In the genomic region with DNA sequence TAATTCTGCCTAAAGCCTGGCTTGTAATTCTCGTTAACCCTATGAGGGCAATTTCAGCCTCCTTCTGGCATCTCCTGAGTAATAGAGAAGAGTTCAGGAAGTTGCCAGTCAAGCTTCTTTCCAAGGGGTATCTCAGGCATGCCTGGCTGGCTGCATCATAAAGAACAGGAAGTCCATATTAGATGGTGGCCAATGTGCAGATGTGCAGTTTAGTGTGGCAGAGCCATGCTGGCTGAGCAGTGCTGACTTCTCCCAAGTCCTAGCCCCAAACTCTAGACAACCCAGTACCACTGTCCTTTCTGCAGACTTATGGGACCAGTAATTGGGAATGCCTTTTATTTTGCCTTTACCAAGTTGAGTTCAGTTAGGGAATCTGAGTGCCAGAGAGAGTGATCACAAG, we compare ENCODE assay signal across 18 cellular contexts.
DNase-seq lines count a peak whose midpoint lies in the region; ATAC-seq and TF ChIP-seq lines count a peak whose summit lies in the region.
"Had no signal": no experiment of that assay in that cellular context is flagged by ENCODE, and none has a peak within 500 bp of the region (broad histone marks: within the 10 kb centered on the region; RNA-seq: fewer than 3 reads in every experiment).

No MANE protein-coding gene starts in this region.

- H3K27ac Mint-ChIP-seq in WTC11: peak overlapping the region; percentile 76; the same call in 1 of the 2 replicates
- no peak overlapping the region for H3K27ac Mint-ChIP-seq in natural killer cell treated with Interleukin-12 subunit alpha and Interleukin-12 subunit beta and Interleukin-15 and Interleukin-18, amount 100 ng/mL, for 72 hours
- H3K27ac Mint-ChIP-seq: B cell; CD4-positive, CD25-positive, alpha-beta regulatory T cell; CD8-positive, alpha-beta T cell; HFFc6 had no signal

- 60% methylated on average over 1 of the region's 1 CpG for WGBS in right cardiac atrium

- no peak overlapping the region for H3K4me3 ChIP-seq in left ventricle myocardium inferior
- H3K4me3 ChIP-seq in right cardiac atrium (ENCODE audit: low read length): no peak overlapping the region
- H3K4me3 ChIP-seq: BLaER1, HAP-1 had no signal

- intact Hi-C loops in Right ventricle myocardium superior (cut with DNase I): no loop called here
- intact Hi-C loops in left cardiac atrium (cut with DNase I): no loop called here
- intact Hi-C loops in left ventricle myocardium inferior (cut with micrococcal nuclease): no loop called here
- intact Hi-C loops in right cardiac atrium (cut with DNase I): no loop called here

- DNase-seq in Right ventricle myocardium superior (no peak), left cardiac atrium (no peak), left ventricle myocardium inferior (no peak), right cardiac atrium (no peak), WTC11 (ENCODE audit: low spot score) (no peak)
- no peak for DNase-seq in natural killer cell treated with Interleukin-12 subunit alpha and Interleukin-12 subunit beta and Interleukin-15 and Interleukin-18, amount 100 ng/mL, for 72 hours (ENCODE audit: low spot score)
- DNase-seq: Caco-2; CD4-positive, CD25-positive, alpha-beta regulatory T cell; CD8-positive, alpha-beta T cell; DMS153; DND-41; HFFc6 had no signal

- no peaks in the 10 kb centered on the region for H3K27me3 Mint-ChIP-seq in WTC11 (ENCODE audit: low read depth)
- no peaks in the 10 kb centered on the region for H3K27me3 Mint-ChIP-seq in natural killer cell treated with Interleukin-12 subunit alpha and Interleukin-12 subunit beta and Interleukin-15 and Interleukin-18, amount 100 ng/mL, for 72 hours
- H3K27me3 Mint-ChIP-seq: B cell; CD4-positive, CD25-positive, alpha-beta regulatory T cell had no signal

- H3K36me3 Mint-ChIP-seq in WTC11: peaks cover 35% of the 10 kb centered on the region
- H3K36me3 Mint-ChIP-seq in natural killer cell treated with Interleukin-12 subunit alpha and Interleukin-12 subunit beta and Interleukin-15 and Interleukin-18, amount 100 ng/mL, for 72 hours: peaks cover 4% of the 10 kb centered on the region
- H3K36me3 Mint-ChIP-seq: CD4-positive, CD25-positive, alpha-beta regulatory T cell; CD8-positive, alpha-beta T cell had no signal

- POLR2A ChIA-PET in WTC11 (lab: Charles Lee): no interaction called here

- ATAC-seq in Right ventricle myocardium superior (ENCODE audit: poor library complexity) (peak; percentile 31), left cardiac atrium (no peak), right cardiac atrium (no peak), WTC11 (no peak), HG02981 (IDR thresholded peaks at IDR 0.05; ENCODE audit: unreplicated experiment) (no peak)
- ATAC-seq in natural killer cell treated with Interleukin-12 subunit alpha and Interleukin-12 subunit beta and Interleukin-15 and Interleukin-18, amount 100 ng/mL, for 72 hours: no peak
- ATAC-seq: CD8-positive, alpha-beta T cell had no signal

- CTCF ChIA-PET in WTC11 (lab: Charles Lee): no interaction called here

- H3K4me1 ChIP-seq in left ventricle myocardium inferior: peaks cover 18% of the 10 kb centered on the region
- H3K4me1 ChIP-seq in right cardiac atrium (ENCODE audit: control insufficient read depth, insufficient read depth, low read length): no peaks in the 10 kb centered on the region
- H3K4me1 ChIP-seq: Caco-2, HAP-1 had no signal

- TF ChIP-seq CTCF in left ventricle myocardium inferior (IDR thresholded peaks at IDR 0.05; ENCODE audit: borderline replicate concordance) (no peak), WTC11 (IDR thresholded peaks at IDR 0.05) (no peak)

- H3K36me3 ChIP-seq in left ventricle myocardium inferior: no peaks in the 10 kb centered on the region
- H3K36me3 ChIP-seq: BLaER1, HAP-1 had no signal

- H3K27me3 ChIP-seq in left ventricle myocardium inferior (ENCODE audit: low read depth) (no peaks in the 10 kb centered on the region), right cardiac atrium (ENCODE audit: control insufficient read depth, insufficient read depth) (no peaks in the 10 kb centered on the region)
- H3K27me3 ChIP-seq: BLaER1 had no signal

- peaks cover 44% of the 10 kb centered on the region for H3K4me1 Mint-ChIP-seq in WTC11
- no peaks in the 10 kb centered on the region for H3K4me1 Mint-ChIP-seq in natural killer cell treated with Interleukin-12 subunit alpha and Interleukin-12 subunit beta and Interleukin-15 and Interleukin-18, amount 100 ng/mL, for 72 hours (ENCODE audit: low read depth in 2 of 2)
- H3K4me1 Mint-ChIP-seq: B cell; CD4-positive, CD25-positive, alpha-beta regulatory T cell had no signal

- peaks cover 22% of the 10 kb centered on the region for H3K9me3 Mint-ChIP-seq in WTC11
- H3K9me3 Mint-ChIP-seq in natural killer cell treated with Interleukin-12 subunit alpha and Interleukin-12 subunit beta and Interleukin-15 and Interleukin-18, amount 100 ng/mL, for 72 hours: peaks cover 9% of the 10 kb centered on the region

- H3K27ac ChIP-seq in left ventricle myocardium inferior (replicated peaks) (peak overlapping the region; percentile 60), right cardiac atrium (ENCODE audit: low read length) (no peak overlapping the region)
- H3K27ac ChIP-seq: 22Rv1, BLaER1, C4-2B had no signal

- H3K9me3 ChIP-seq in left ventricle myocardium inferior (replicated peaks) (peaks cover 30% of the 10 kb centered on the region), right cardiac atrium (ENCODE audit: control insufficient read depth, low read length) (peaks cover 2% of the 10 kb centered on the region)
- H3K9me3 ChIP-seq: HAP-1 had no signal

- no peak overlapping the region for H3K4me3 Mint-ChIP-seq in WTC11
- no peak overlapping the region for H3K4me3 Mint-ChIP-seq in natural killer cell treated with Interleukin-12 subunit alpha and Interleukin-12 subunit beta and Interleukin-15 and Interleukin-18, amount 100 ng/mL, for 72 hours
- H3K4me3 Mint-ChIP-seq: B cell; CD4-positive, CD25-positive, alpha-beta regulatory T cell; CD8-positive, alpha-beta T cell; HFFc6 had no signal

TF ChIP-seq in WTC11, 78 proteins besides CTCF, POLR2A, EP300 and RAD21:
- no peak for TF ChIP-seq ZNF416 (CRISPR knock-in tag; IDR thresholded peaks at IDR 0.05)
- TF ChIP-seq MXD4 (CRISPR knock-in tag; IDR thresholded peaks at IDR 0.05; ENCODE audit: borderline replicate concordance): no peak
- no peak for TF ChIP-seq NR2C2 (CRISPR knock-in tag; IDR thresholded peaks at IDR 0.05)
- TF ChIP-seq, protein P1, sequence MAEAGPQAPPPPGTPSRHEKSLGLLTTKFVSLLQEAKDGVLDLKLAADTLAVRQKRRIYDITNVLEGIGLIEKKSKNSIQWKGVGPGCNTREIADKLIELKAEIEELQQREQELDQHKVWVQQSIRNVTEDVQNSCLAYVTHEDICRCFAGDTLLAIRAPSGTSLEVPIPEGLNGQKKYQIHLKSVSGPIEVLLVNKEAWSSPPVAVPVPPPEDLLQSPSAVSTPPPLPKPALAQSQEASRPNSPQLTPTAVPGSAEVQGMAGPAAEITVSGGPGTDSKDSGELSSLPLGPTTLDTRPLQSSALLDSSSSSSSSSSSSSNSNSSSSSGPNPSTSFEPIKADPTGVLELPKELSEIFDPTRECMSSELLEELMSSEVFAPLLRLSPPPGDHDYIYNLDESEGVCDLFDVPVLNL (CRISPR knock-in tag; IDR thresholded peaks at IDR 0.05; ENCODE audit: borderline replicate concordance, low read depth): no peak
- TF ChIP-seq GABPB1 (CRISPR knock-in tag; IDR thresholded peaks at IDR 0.05): no peak
- TF ChIP-seq, protein P2, sequence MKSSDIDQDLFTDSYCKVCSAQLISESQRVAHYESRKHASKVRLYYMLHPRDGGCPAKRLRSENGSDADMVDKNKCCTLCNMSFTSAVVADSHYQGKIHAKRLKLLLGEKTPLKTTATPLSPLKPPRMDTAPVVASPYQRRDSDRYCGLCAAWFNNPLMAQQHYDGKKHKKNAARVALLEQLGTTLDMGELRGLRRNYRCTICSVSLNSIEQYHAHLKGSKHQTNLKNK (CRISPR knock-in tag; IDR thresholded peaks at IDR 0.05): no peak
- no peak for TF ChIP-seq RELA (CRISPR knock-in tag; IDR thresholded peaks at IDR 0.05; ENCODE audit: borderline replicate concordance)
TF ChIP-seq in WTC11: peak in this region for 0.
